15 cellular contexts compared by ENCODE assay signal in genomic region chr15:60426870-60427528, GRCh38. TPM values are rescaled to one million over a fixed set of nuclear protein-coding genes. Genes with fewer than 3 reads are reported as not detected.
DNase-seq lines count a peak whose midpoint lies in the region; ATAC-seq, FAIRE-seq and TF ChIP-seq lines count a peak whose summit lies in the region.
"Had no signal": no experiment of that assay in that cellular context is flagged by ENCODE, and none has a peak within 500 bp of the region (broad histone marks: within the 10 kb centered on the region; RNA-seq: fewer than 3 reads in every experiment).

No MANE protein-coding gene starts in this region.

- no peak overlapping the region for H3K4me2 ChIP-seq in smooth muscle cell

- BruUV-seq in MCF 10A (replicated peaks; lab: Mats Ljungman, UMichigan), result no TSS peak

- no peak overlapping the region for H3K4me3 Mint-ChIP-seq in MCF 10A (ENCODE audit: unreplicated experiment)

- no peaks in the 10 kb centered on the region for H3K79me2 ChIP-seq in smooth muscle cell (ENCODE audit: low read depth)

- H3K27me3 ChIP-seq in left ventricle myocardium inferior (ENCODE audit: low read depth) (no peaks in the 10 kb centered on the region), smooth muscle cell (ENCODE audit: low read depth) (no peaks in the 10 kb centered on the region)

- H3K9me3 ChIP-seq in left ventricle myocardium inferior (replicated peaks) (no peaks in the 10 kb centered on the region), smooth muscle cell (replicated peaks; ENCODE audit: low read depth) (no peaks in the 10 kb centered on the region)

- H3K9me3 Mint-ChIP-seq in MCF 10A (ENCODE audit: unreplicated experiment), result no peaks in the 10 kb centered on the region

- H3K9ac ChIP-seq in smooth muscle cell (ENCODE audit: low read depth), result no peak overlapping the region

- H3K4me3 ChIP-seq in left ventricle myocardium inferior, result no peak overlapping the region
- H3K4me3 ChIP-seq in smooth muscle cell, result no peak overlapping the region
- H3K4me3 ChIP-seq: K562 had no signal

- TF ChIP-seq POLR2A in H54 (IDR thresholded peaks at IDR 0.05; ENCODE audit: low read depth, low read length), result no peak

- peaks cover 5% of the 10 kb centered on the region for H3F3A ChIP-seq in smooth muscle cell (ENCODE audit: low read depth)

- no peak overlapping the region for H2AFZ ChIP-seq in smooth muscle cell (ENCODE audit: low read depth)

- peaks cover 46% of the 10 kb centered on the region for H3K36me3 ChIP-seq in left ventricle myocardium inferior
- peaks cover 4% of the 10 kb centered on the region for H3K36me3 ChIP-seq in smooth muscle cell (ENCODE audit: low read depth)

- WGBS in smooth muscle cell (ENCODE audit: low lambda C conversion rate), result 65% methylated on average over 3 of the region's 3 CpGs

- TF ChIP-seq CTCF in MCF 10A (IDR thresholded peaks at IDR 0.05; ENCODE audit: unreplicated experiment), result no peak
- TF ChIP-seq CTCF in left ventricle myocardium inferior (IDR thresholded peaks at IDR 0.05; ENCODE audit: borderline replicate concordance), result no peak
- no peak for TF ChIP-seq CTCF in smooth muscle cell (IDR thresholded peaks at IDR 0.05; ENCODE audit: borderline replicate concordance, insufficient read depth, poor library complexity, severe bottlenecking)

- H3K27ac ChIP-seq in left ventricle myocardium inferior (replicated peaks) (peak overlapping the region; percentile 58), smooth muscle cell (ENCODE audit: low read depth) (peak overlapping the region; percentile 34)

- CTCF ChIA-PET in MCF 10A (lab: Yijun Ruan, JAX), result interaction anchor here (1.2 to 1.6 kb wide), 5 partner anchors 13 to 51 kb away, joined by 3 to 4 read pairs (median 3); no protein-coding TSS in a partner anchor

- intact Hi-C loops in MCF 10A (cut with micrococcal nuclease) (loop anchor here (2.0 kb wide), 1 partner anchor 18 kb away; no protein-coding TSS in a partner anchor), left ventricle myocardium inferior (cut with micrococcal nuclease) (no loop called here)

- FAIRE-seq in H54 (lab: Jason Lieb, UNC), result peak; percentile 30
- FAIRE-seq: GM18507, K562 had no signal

- H3K27ac Mint-ChIP-seq in MCF 10A (ENCODE audit: low read depth, unreplicated experiment), result peak overlapping the region; percentile 79

- H3K27me3 Mint-ChIP-seq in MCF 10A (ENCODE audit: insufficient read depth, unreplicated experiment), result no peaks in the 10 kb centered on the region

- peaks cover 24% of the 10 kb centered on the region for H3K4me1 Mint-ChIP-seq in MCF 10A (ENCODE audit: insufficient read depth, unreplicated experiment)

- ATAC-seq in GM18498 (IDR thresholded peaks at IDR 0.05; ENCODE audit: unreplicated experiment), result no peak
- ATAC-seq: K562 had no signal

- H3K36me3 Mint-ChIP-seq in MCF 10A (ENCODE audit: insufficient read depth, unreplicated experiment), result peaks cover 25% of the 10 kb centered on the region

- no peak for DNase-seq in H54 (ENCODE audit: insufficient read length, low spot score)
- peak; percentile 63 for DNase-seq in MCF 10A (ENCODE audit: unreplicated experiment)
- no peak for DNase-seq in left ventricle myocardium inferior
- no peak for DNase-seq in smooth muscle cell (lab: John Stamatoyannopoulos, UW; ENCODE audit: unreplicated experiment)
- no peak for DNase-seq in NCI-H2107 treated with DMSO at 0.1 percent for 48 hours (lab: John Stamatoyannopoulos, UW; ENCODE audit: unreplicated experiment)
- no peak for DNase-seq in NCI-H82 treated with DMSO at 0.1 percent for 48 hours (lab: John Stamatoyannopoulos, UW; ENCODE audit: unreplicated experiment)
- DNase-seq in COLO668 (lab: John Stamatoyannopoulos, UW; ENCODE audit: unreplicated experiment), result no peak
- DNase-seq: activated CD4-positive, alpha-beta T cell treated with anti-CD3 and anti-CD28 coated beads, Interleukin-2, amount 50 U/mL, for 1 hour; activated naive CD4-positive, alpha-beta T cell; COR-L47; islet precursor cell; SIG-M5 had no signal

- H3K4me1 ChIP-seq in left ventricle myocardium inferior (peaks cover 4% of the 10 kb centered on the region), smooth muscle cell (ENCODE audit: low read depth) (peaks cover 17% of the 10 kb centered on the region)

- POLR2A ChIA-PET in MCF 10A (lab: Yijun Ruan, JAX), result interaction anchor here (1.0 to 15.6 kb wide), 11 partner anchors 9 to 737 kb away, joined by 3 to 376 read pairs (median 5); partner anchors contain the start of gene ANXA2

- no peaks in the 10 kb centered on the region for H4K20me1 ChIP-seq in smooth muscle cell (ENCODE audit: low read depth)

RNA-seq across cellular contexts. Expression of gene ANXA2, which starts 29.2 kb away (rescaled TPM):
- 3,317 and 3,451 TPM in 2 replicates for total RNA-seq in MCF 10A (2022)
- 123 TPM for total RNA-seq in left ventricle myocardium inferior
- 2,380 and 2,477 TPM in 2 replicates for total RNA-seq in smooth muscle cell
- 2,665 and 3,194 TPM in 2 replicates for polyA plus RNA-seq in smooth muscle cell

RNA-seq across cellular contexts. Expression of gene ICE2, which starts 51.9 kb away (rescaled TPM):
- 55.1 and 57.9 TPM in 2 replicates for total RNA-seq in MCF 10A (2022)
- 22.9 TPM for total RNA-seq in left ventricle myocardium inferior
- 17.3 and 30.7 TPM in 2 replicates for total RNA-seq in smooth muscle cell
- polyA plus RNA-seq in smooth muscle cell, result 15.2 and 19.5 TPM in 2 replicates

Comparison
In these comparisons a context has a peak if more than half of its experiments do, and no peak if none do; other contexts are left out.
1. RNA of gene ANXA2, which starts 29.2 kb away (total RNA-seq): 3,317 to 3,451 TPM in MCF 10A and 2,380 to 2,477 TPM in smooth muscle cell; 123 TPM in left ventricle myocardium inferior (single experiment); every median in the first group is over 10 times any median in the second.